ENCODE assay signal across 2 cellular contexts in genomic region chr6:47094351-47094925, GRCh38.
TF ChIP-seq lines count a peak whose summit lies in the region.

No MANE protein-coding gene starts in this region.

TF ChIP-seq in IMR-90, 13 proteins besides CTCF, POLR2A, EP300 and RAD21:
- TF ChIP-seq USF2 (IDR thresholded peaks at IDR 0.05; ENCODE audit: low read depth, low read length): no peak
- no peak for TF ChIP-seq ELK1 (IDR thresholded peaks at IDR 0.05; ENCODE audit: borderline replicate concordance, low read depth, low read length)
- no peak for TF ChIP-seq CHD1 (IDR thresholded peaks at IDR 0.05; ENCODE audit: low read depth, low read length)
- no peak for TF ChIP-seq FOS (IDR thresholded peaks at IDR 0.05; ENCODE audit: low read depth, low read length)
- TF ChIP-seq MAFK (IDR thresholded peaks at IDR 0.05; ENCODE audit: low read depth, low read length): no peak

TF ChIP-seq in K562, 482 proteins besides CTCF, POLR2A, EP300 and RAD21:
- TF ChIP-seq PHF8 (IDR thresholded peaks at IDR 0.05; ENCODE audit: borderline replicate concordance, low read length): no peak
TF ChIP-seq in K562: peak in this region for 0.
